12 cellular contexts compared by ENCODE assay signal in genomic region chr2:47237375-47238357, GRCh38.
DNase-seq lines count a peak whose midpoint lies in the region; ATAC-seq, FAIRE-seq and TF ChIP-seq lines count a peak whose summit lies in the region.
"Had no signal": no experiment of that assay in that cellular context is flagged by ENCODE, and none has a peak within 500 bp of the region (broad histone marks: within the 10 kb centered on the region; RNA-seq: fewer than 3 reads in every experiment).

No MANE protein-coding gene starts in this region.

- H2AFZ ChIP-seq in H1 (ENCODE audit: low read length) (no peak overlapping the region), mesenchymal stem cell (ENCODE audit: low read depth, low read length) (no peak overlapping the region)

- no peak overlapping the region for H3K9ac ChIP-seq in H1 (replicated peaks in 1 of 4; ENCODE audit: extremely low read depth in 1 of 4, low read depth in 3 of 4, low read length in 3 of 4)
- no peak overlapping the region for H3K9ac ChIP-seq in mesenchymal stem cell (ENCODE audit: low read length)

- no peaks in the 10 kb centered on the region for H3K27me3 Mint-ChIP-seq in stimulated activated naive CD8-positive, alpha-beta T cell treated with anti-CD3 and anti-CD28 coated beads, Interleukin-15, amount 100 ng/mL, for 72 hours
- H3K27me3 Mint-ChIP-seq in activated CD8-positive, alpha-beta T cell treated with anti-CD3 and anti-CD28 coated beads for 36 hours, result peaks cover 2% of the 10 kb centered on the region

- H3K56ac ChIP-seq in H1 (replicated peaks; ENCODE audit: insufficient read length, low read depth, low read length), result no peak overlapping the region

- H4K20me1 ChIP-seq in H1 (replicated peaks in 1 of 2; ENCODE audit: control insufficient read depth in 1 of 2, insufficient read depth in 2 of 2, low read length in 2 of 2), result no peaks in the 10 kb centered on the region

- H3K79me1 ChIP-seq in H1 (ENCODE audit: low read depth, low read length) (no peaks in the 10 kb centered on the region), mesenchymal stem cell (replicated peaks; ENCODE audit: low read length, poor library complexity, severe bottlenecking) (peaks cover 1% of the 10 kb centered on the region)

- CTCF ChIA-PET in H1 (lab: Charles Lee; ENCODE audit: partially characterized antibody), result interaction anchor here (0.8 to 1.6 kb wide), 7 partner anchors 11 to 128 kb away, joined by 3 to 10 read pairs (median 4); no protein-coding TSS in a partner anchor
- CTCF ChIA-PET in activated CD8-positive, alpha-beta T cell treated with anti-CD3 and anti-CD28 coated beads for 36 hours (lab: Charles Lee), result no interaction called here

- H3K9me3 Mint-ChIP-seq in stimulated activated naive CD8-positive, alpha-beta T cell treated with anti-CD3 and anti-CD28 coated beads, Interleukin-15, amount 100 ng/mL, for 72 hours, result no peaks in the 10 kb centered on the region
- no peaks in the 10 kb centered on the region for H3K9me3 Mint-ChIP-seq in activated CD8-positive, alpha-beta T cell treated with anti-CD3 and anti-CD28 coated beads for 36 hours
- H3K9me3 Mint-ChIP-seq: T-cell had no signal

- peak overlapping the region; percentile 13 for H4K91ac ChIP-seq in H1 (replicated peaks; ENCODE audit: insufficient read length, low read length)
- no peak overlapping the region for H4K91ac ChIP-seq in mesenchymal stem cell (ENCODE audit: low read length)

- peak in 1 of 2 donors; percentile 24 for DNase-seq in stimulated activated naive CD8-positive, alpha-beta T cell treated with anti-CD3 and anti-CD28 coated beads, Interleukin-15, amount 100 ng/mL, for 72 hours
- no peak for DNase-seq in stimulated activated naive CD8-positive, alpha-beta T cell treated with anti-CD3 and anti-CD28 coated beads, Interleukin-15, Interleukin-2, amounts not matched to agents 100 U/mL and 50 U/mL, for 24 hours
- DNase-seq in H1 (ENCODE audit: low read depth in 1 of 2, low spot score in 2 of 2) (peak in 1 of 2 experiments; percentile 36), mesenchymal stem cell (no peak), NCI-H1105 treated with DMSO at 0.1 percent for 48 hours (lab: John Stamatoyannopoulos, UW) (no peak), Ammon's horn (ENCODE audit: low spot score) (no peak)
- DNase-seq in activated CD8-positive, alpha-beta T cell treated with anti-CD3 and anti-CD28 coated beads for 36 hours, result no peak
- DNase-seq: NCI-H526 treated with DMSO at 0.1 percent for 48 hours, T-cell had no signal

- 55% methylated on average over 12 of the region's 12 CpGs; no CpG with 5 or more reads in 1 of the 2 experiments for WGBS in H1 (ENCODE audit: extremely low coverage in 1 of 2, insufficient coverage in 1 of 2, insufficient read length in 1 of 2, insufficient replicate concordance in 2 of 2, low coverage in 1 of 2, low lambda C conversion rate in 2 of 2, missing lambda C conversion rate in 1 of 2), 2 experiments
- WGBS in mesenchymal stem cell, result 56% methylated on average over 8 of the region's 12 CpGs

- no peak overlapping the region for H3K4me3 Mint-ChIP-seq in stimulated activated naive CD8-positive, alpha-beta T cell treated with anti-CD3 and anti-CD28 coated beads, Interleukin-15, amount 100 ng/mL, for 72 hours
- H3K4me3 Mint-ChIP-seq in activated CD8-positive, alpha-beta T cell treated with anti-CD3 and anti-CD28 coated beads for 36 hours, result no peak overlapping the region
- H3K4me3 Mint-ChIP-seq: T-cell had no signal

- H3K4me1 ChIP-seq in H1 (replicated peaks in 1 of 4; ENCODE audit: control insufficient read depth in 3 of 4, insufficient read depth in 4 of 4, low read length in 3 of 4) (peaks cover 6 to 24% (median 15%) of the 10 kb centered on the region in 4 experiments), mesenchymal stem cell (ENCODE audit: control insufficient read depth, insufficient read depth, low read depth, low read length) (peaks cover 22% of the 10 kb centered on the region)
- H3K4me1 ChIP-seq: vagina had no signal

- no peak for TF ChIP-seq EP300 in H1 (IDR thresholded peaks at IDR 0.05; ENCODE audit: borderline replicate concordance in 1 of 2, low read depth in 2 of 2, low read length in 2 of 2)

- no peaks in the 10 kb centered on the region for H3K23me2 ChIP-seq in H1 (ENCODE audit: low read depth, low read length)

- H2BK15ac ChIP-seq in H1 (ENCODE audit: low read length) (no peak overlapping the region), mesenchymal stem cell (ENCODE audit: low read depth, poor library complexity, severe bottlenecking) (no peak overlapping the region)

- H3K27ac Mint-ChIP-seq in stimulated activated naive CD8-positive, alpha-beta T cell treated with anti-CD3 and anti-CD28 coated beads, Interleukin-15, amount 100 ng/mL, for 72 hours, result no peak overlapping the region
- no peak overlapping the region for H3K27ac Mint-ChIP-seq in activated CD8-positive, alpha-beta T cell treated with anti-CD3 and anti-CD28 coated beads for 36 hours
- H3K27ac Mint-ChIP-seq: T-cell had no signal

- peak; percentile 91 for ATAC-seq in stimulated activated naive CD8-positive, alpha-beta T cell treated with anti-CD3 and anti-CD28 coated beads, Interleukin-15, amount 100 ng/mL, for 72 hours
- no peak for ATAC-seq in stimulated activated naive CD8-positive, alpha-beta T cell treated with anti-CD3 and anti-CD28 coated beads, Interleukin-15, Interleukin-2, amounts not matched to agents 100 U/mL and 50 U/mL, for 24 hours
- ATAC-seq in HG03196 (IDR thresholded peaks at IDR 0.05; ENCODE audit: unreplicated experiment), result no peak
- no peak for ATAC-seq in activated CD8-positive, alpha-beta T cell treated with anti-CD3 and anti-CD28 coated beads for 36 hours
- ATAC-seq: T-cell had no signal

- no peak overlapping the region for H4K8ac ChIP-seq in H1 (ENCODE audit: extremely low read depth, insufficient read depth, low read length)
- H4K8ac ChIP-seq in mesenchymal stem cell (ENCODE audit: low read length), result no peak overlapping the region

- H3K36me3 ChIP-seq in H1 (ENCODE audit: control insufficient read depth in 2 of 4, insufficient read depth in 4 of 4, low read length in 3 of 4), result no peaks in the 10 kb centered on the region
- H3K36me3 ChIP-seq in mesenchymal stem cell (ENCODE audit: control insufficient read depth in 1 of 2, insufficient read depth in 2 of 2, low read depth in 1 of 2, low read length in 2 of 2), result no peaks in the 10 kb centered on the region
- H3K36me3 ChIP-seq: neutrophil, vagina had no signal

- H3K36me3 Mint-ChIP-seq in activated CD8-positive, alpha-beta T cell treated with anti-CD3 and anti-CD28 coated beads for 36 hours (ENCODE audit: low read depth), result no peaks in the 10 kb centered on the region
- H3K36me3 Mint-ChIP-seq: T-cell had no signal

- POLR2A ChIA-PET in H1 (lab: Charles Lee; ENCODE audit: partially characterized antibody), result interaction anchor here (0.7 to 2.1 kb wide), 7 partner anchors 10 to 383 kb away, joined by 3 to 5 read pairs (median 4); no protein-coding TSS in a partner anchor
- POLR2A ChIA-PET in activated CD8-positive, alpha-beta T cell treated with anti-CD3 and anti-CD28 coated beads for 36 hours (lab: Charles Lee), result no interaction called here

- H3K23ac ChIP-seq in H1 (ENCODE audit: insufficient read length) (no peak overlapping the region), mesenchymal stem cell (ENCODE audit: low read length in 2 of 2) (no peak overlapping the region)

- no peak for TF ChIP-seq CTCF in H1 (IDR thresholded peaks at IDR 0.05; ENCODE audit: control extremely low read depth in 1 of 3, insufficient read depth in 1 of 3, low read depth in 1 of 3, low read length in 3 of 3)
- no peak for TF ChIP-seq CTCF in activated CD8-positive, alpha-beta T cell treated with anti-CD3 and anti-CD28 coated beads for 36 hours (IDR thresholded peaks at IDR 0.05)

- no peak overlapping the region for H3K14ac ChIP-seq in H1 (ENCODE audit: insufficient read length)
- peak overlapping the region in 1 of 2 experiments; percentile 7 for H3K14ac ChIP-seq in mesenchymal stem cell (ENCODE audit: low read length in 2 of 2)

- intact Hi-C loops in activated CD8-positive, alpha-beta T cell treated with anti-CD3 and anti-CD28 coated beads for 36 hours (cut with micrococcal nuclease), result no loop called here

- H2AK5ac ChIP-seq in H1 (ENCODE audit: low read depth, low read length) (no peak overlapping the region), mesenchymal stem cell (ENCODE audit: low read length, severe bottlenecking) (peak overlapping the region; percentile 46)

- H3K18ac ChIP-seq in H1 (ENCODE audit: extremely low read depth, low read length) (peak overlapping the region; percentile 55), mesenchymal stem cell (ENCODE audit: low read depth in 1 of 2, low read length in 2 of 2) (peak overlapping the region in 1 of 2 experiments; percentile 74)

- H2BK12ac ChIP-seq in H1 (ENCODE audit: low read depth, low read length), result peak overlapping the region; percentile 81
- peak overlapping the region in 1 of 2 experiments; percentile 70 for H2BK12ac ChIP-seq in mesenchymal stem cell (ENCODE audit: low read length in 2 of 2)

- H3K4ac ChIP-seq in H1 (replicated peaks; ENCODE audit: insufficient read length, low read depth, low read length), result no peak overlapping the region
- no peak overlapping the region for H3K4ac ChIP-seq in mesenchymal stem cell (ENCODE audit: low read depth in 1 of 2, low read length in 2 of 2)

- peaks cover 5% of the 10 kb centered on the region for H3K4me1 Mint-ChIP-seq in stimulated activated naive CD8-positive, alpha-beta T cell treated with anti-CD3 and anti-CD28 coated beads, Interleukin-15, amount 100 ng/mL, for 72 hours
- H3K4me1 Mint-ChIP-seq in activated CD8-positive, alpha-beta T cell treated with anti-CD3 and anti-CD28 coated beads for 36 hours (ENCODE audit: low read depth), result no peaks in the 10 kb centered on the region
- H3K4me1 Mint-ChIP-seq: T-cell had no signal

- TF ChIP-seq RAD21 in H1 (IDR thresholded peaks at IDR 0.05 in 1 of 2, conservative IDR thresholded peaks at IDR 0.05 in 1 of 2; ENCODE audit: low read depth in 2 of 2, low read length in 2 of 2), result no peak

- no peaks in the 10 kb centered on the region for H3K79me2 ChIP-seq in H1 (ENCODE audit: control insufficient read depth in 1 of 2, insufficient read depth in 2 of 2, low read length in 2 of 2)

- no peak for TF ChIP-seq POLR2A in H1 (IDR thresholded peaks at IDR 0.05; ENCODE audit: control extremely low read depth in 1 of 2, low read depth in 2 of 2, low read length in 2 of 2)

- H4K5ac ChIP-seq in H1 (ENCODE audit: insufficient read length, low read depth, low read length), result peak overlapping the region; percentile 2

- H2BK120ac ChIP-seq in H1 (replicated peaks; ENCODE audit: low read depth, low read length) (no peak overlapping the region), mesenchymal stem cell (ENCODE audit: low read depth, low read length) (no peak overlapping the region)

- H2BK20ac ChIP-seq in H1 (ENCODE audit: low read length), result peak overlapping the region; percentile 13; the same call in 1 of the 2 replicates

- H3K4me3 ChIP-seq in H1 (ENCODE audit: extremely low read depth in 1 of 4, insufficient read depth in 2 of 4, low read depth in 3 of 4, low read length in 4 of 4), result peak overlapping the region in 1 of 4 experiments; percentile 40; a peak in 1 of 8 replicates
- no peak overlapping the region for H3K4me3 ChIP-seq in mesenchymal stem cell (ENCODE audit: insufficient read depth in 1 of 2, low read depth in 1 of 2, low read length in 2 of 2)
- H3K4me3 ChIP-seq: vagina had no signal

- no peak for FAIRE-seq in H1 (lab: Jason Lieb, UNC)

- H3K27me3 ChIP-seq in H1 (replicated peaks in 1 of 4; ENCODE audit: control insufficient read depth in 3 of 4, extremely low read depth in 1 of 4, insufficient read depth in 3 of 4, low read length in 3 of 4) (no peaks in the 10 kb centered on the region; a peak in 1 of 7 replicates), mesenchymal stem cell (ENCODE audit: control insufficient read depth in 1 of 2, insufficient read depth in 1 of 2, low read length in 2 of 2) (peaks cover 0 to 4% of the 10 kb centered on the region in 2 experiments)
- H3K27me3 ChIP-seq: vagina had no signal

- 0 out of 2 replicates have a peak overlapping the region, but pooled peaks have one; percentile 30 for H3K27ac ChIP-seq in H1 (ENCODE audit: low read depth, low read length)
- H3K27ac ChIP-seq in mesenchymal stem cell (ENCODE audit: low read length, poor library complexity, severe bottlenecking), result peak overlapping the region; percentile 18
- H3K27ac ChIP-seq: neutrophil, vagina had no signal

- H2BK5ac ChIP-seq in H1 (ENCODE audit: low read depth, low read length) (peak overlapping the region; percentile 80; the same call in 1 of the 2 replicates), mesenchymal stem cell (ENCODE audit: low read depth, low read length, poor library complexity, severe bottlenecking) (no peak overlapping the region)

- H3K4me2 ChIP-seq in H1 (ENCODE audit: insufficient read depth in 1 of 2, low read depth in 2 of 2, low read length in 2 of 2) (peak overlapping the region; percentile 55 to 60), mesenchymal stem cell (ENCODE audit: low read length, poor library complexity, severe bottlenecking) (no peak overlapping the region)

- H3K9me3 ChIP-seq in H1 (ENCODE audit: insufficient read depth in 2 of 2, low read depth in 1 of 2, low read length in 1 of 2) (no peaks in the 10 kb centered on the region), mesenchymal stem cell (ENCODE audit: control insufficient read depth, low read length) (no peaks in the 10 kb centered on the region)
- H3K9me3 ChIP-seq: neutrophil, vagina had no signal
